In genomic region chr1:164320780-164321683, GRCh38 we compare ENCODE assay signal across 9 cellular contexts.
DNase-seq lines count a peak whose midpoint lies in the region; ATAC-seq and TF ChIP-seq lines count a peak whose summit lies in the region.
"Had no signal": no experiment of that assay in that cellular context is flagged by ENCODE, and none has a peak within 500 bp of the region (broad histone marks: within the 10 kb centered on the region; RNA-seq: fewer than 3 reads in every experiment).

No MANE protein-coding gene starts in this region.

- no peak for TF ChIP-seq POLR2A in ovary (IDR thresholded peaks at IDR 0.05)

- H3K27me3 ChIP-seq in ovary = no peaks in the 10 kb centered on the region

- TF ChIP-seq CTCF in glutamatergic neuron (IDR thresholded peaks at IDR 0.05; ENCODE audit: partially characterized antibody, unreplicated experiment) = no peak
- no peak for TF ChIP-seq CTCF in ovary (IDR thresholded peaks at IDR 0.05)

- peaks cover 1% of the 10 kb centered on the region for H3K9me3 Mint-ChIP-seq in glutamatergic neuron (ENCODE audit: unreplicated experiment)

- H3K4me1 Mint-ChIP-seq in glutamatergic neuron (ENCODE audit: low read depth, unreplicated experiment) (peaks cover 7% of the 10 kb centered on the region), T-helper 17 cell (no peaks in the 10 kb centered on the region)

- H3K27ac ChIP-seq in ovary = no peak overlapping the region

- peak overlapping the region; percentile 42 for H3K4me3 ChIP-seq in ovary

- H3K4me3 Mint-ChIP-seq in glutamatergic neuron (ENCODE audit: unreplicated experiment) (peak overlapping the region; percentile 91), T-helper 17 cell (no peak overlapping the region)

- peaks cover 2% of the 10 kb centered on the region for H3K27me3 Mint-ChIP-seq in glutamatergic neuron (ENCODE audit: unreplicated experiment)
- H3K27me3 Mint-ChIP-seq in T-helper 17 cell = peaks cover 8% of the 10 kb centered on the region

- no peak for TF ChIP-seq EP300 in ovary (IDR thresholded peaks at IDR 0.05)

- peak overlapping the region; percentile 49 for H3K27ac Mint-ChIP-seq in glutamatergic neuron (ENCODE audit: unreplicated experiment)
- H3K27ac Mint-ChIP-seq in T-helper 17 cell = no peak overlapping the region

- 1 to 2% (median 1%) methylated on average over 53 to 55 of the region's 55 CpGs for WGBS in ovary, 3 donors

- H3K36me3 Mint-ChIP-seq in glutamatergic neuron (ENCODE audit: unreplicated experiment) (no peaks in the 10 kb centered on the region), T-helper 17 cell (ENCODE audit: low read depth) (peaks cover 4% of the 10 kb centered on the region)

- intact Hi-C loops in ovary (cut with DNase I) = no loop called here

- no peaks in the 10 kb centered on the region for H3K36me3 ChIP-seq in ovary

- no peaks in the 10 kb centered on the region for H3K4me1 ChIP-seq in ovary (ENCODE audit: insufficient read depth)

- no peak for ATAC-seq in GM19328 (IDR thresholded peaks at IDR 0.05; ENCODE audit: unreplicated experiment)
- ATAC-seq in T-helper 17 cell = no peak
- ATAC-seq in GM18909 (IDR thresholded peaks at IDR 0.05; ENCODE audit: poor library complexity, unreplicated experiment) = no peak

- DNase-seq in DMS53 (lab: John Stamatoyannopoulos, UW) (peak; percentile 73), SHP77 (lab: John Stamatoyannopoulos, UW) (peak; percentile 30 to 70), glutamatergic neuron (peak; percentile 52), ovary (peak; percentile 12 to 47 (median 28)), activated T-cell treated with anti-CD3 and anti-CD28 coated beads for 4 hours (no peak), T-helper 17 cell (no peak)
- DNase-seq: amniotic stem cell had no signal

- H3K9me3 ChIP-seq in ovary = no peaks in the 10 kb centered on the region
- H3K9me3 ChIP-seq in T-helper 17 cell (ENCODE audit: control insufficient read depth, low read length, poor library complexity, severe bottlenecking) = peaks cover 4% of the 10 kb centered on the region

Comparison
In these comparisons a context has a peak if more than half of its experiments do, and no peak if none do; other contexts are left out.
1. DNase-seq: peak in DMS53 (single experiment), SHP77 (2 of 2), glutamatergic neuron (single experiment) and ovary (5 of 5); none in activated T-cell treated with anti-CD3 and anti-CD28 coated beads for 4 hours (single experiment) and T-helper 17 cell (0 of 3).